Comparison of ENCODE assay signal across 28 cellular contexts in the genomic region with DNA sequence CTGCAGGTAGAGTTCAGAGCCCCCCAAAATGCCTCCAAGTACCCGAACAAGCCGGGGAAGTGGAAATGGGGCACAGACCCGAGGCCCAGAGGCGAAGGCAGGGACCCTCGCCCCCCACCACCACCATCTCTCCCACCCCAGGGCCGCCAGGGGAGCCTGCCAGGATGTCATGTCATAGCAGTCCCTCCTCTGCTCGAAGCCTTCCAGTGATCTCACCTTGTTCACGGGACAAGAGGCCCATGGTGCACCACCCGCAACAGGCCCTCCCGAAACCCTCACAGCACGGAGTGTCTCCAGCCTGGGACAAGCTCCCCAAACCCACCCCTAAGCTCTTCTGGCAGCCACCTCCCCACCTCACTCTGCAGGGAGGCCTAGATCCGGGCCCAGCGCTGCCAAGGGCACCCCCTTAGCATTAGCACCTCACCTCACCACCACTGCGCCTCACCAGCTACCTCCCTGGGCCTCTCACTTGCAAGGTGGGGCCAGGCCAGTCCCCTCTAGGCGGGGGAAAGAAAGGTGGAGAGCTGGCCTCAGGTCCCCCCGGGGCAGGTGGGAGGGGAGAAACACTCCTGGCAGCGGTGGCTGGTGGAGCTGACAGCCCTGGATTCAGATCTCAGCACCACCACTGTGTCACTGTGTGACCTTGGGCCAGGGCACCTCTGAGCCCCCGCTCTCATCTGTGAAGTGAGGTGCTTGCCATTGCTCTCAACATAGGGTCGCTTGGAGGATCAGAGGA.
"Had no signal": no experiment of that assay in that cellular context is flagged by ENCODE, and none has a peak within 500 bp of the region (broad histone marks: within the 10 kb centered on the region; RNA-seq: fewer than 3 reads in every experiment).

No MANE protein-coding gene starts in this region.

- H3K27ac ChIP-seq: body of pancreas, colonic mucosa, heart left ventricle, WERI-Rb-1 had no signal

- ATAC-seq: activated CD4-positive, CD25-positive, alpha-beta regulatory T cell treated with anti-CD3 and anti-CD28 coated beads, Interleukin-2, amount 50 U/mL, for 24 hours; activated CD8-positive, alpha-beta memory T cell treated with anti-CD3 and anti-CD28 coated beads, Interleukin-2, amount 10 ng/mL, durations not matched to agents 7 days and 5 days; activated CD8-positive, alpha-beta T cell treated with anti-CD3 and anti-CD28 coated beads, Interleukin-2, amount 10 ng/mL, durations not matched to agents 7 days and 5 days; activated T-cell treated with anti-CD3 and anti-CD28 coated beads, Interleukin-2, amount 50 U/mL, for 72 hours; body of pancreas; esophagus mucosa; T-helper 17 cell had no signal

- H3K9me3 ChIP-seq: body of pancreas, colonic mucosa, heart left ventricle had no signal

- H3K4me3 ChIP-seq: body of pancreas, colonic mucosa, heart left ventricle had no signal

- DNase-seq: activated B cell treated with CpG ODN at 0.5 μM for 24 hours; activated CD4-positive, alpha-beta memory T cell treated with anti-CD3 and anti-CD28 coated beads for 36 hours; activated CD4-positive, alpha-beta T cell treated with anti-CD3 and anti-CD28 coated beads for 48 hours; activated CD4-positive, alpha-beta T cell treated with anti-CD3 and anti-CD28 coated beads, Interleukin-2, amount 50 U/mL, for 1 hour; activated CD8-positive, alpha-beta memory T cell treated with anti-CD3 and anti-CD28 coated beads, Interleukin-2, amount 10 ng/mL, durations not matched to agents 7 days and 5 days; activated CD8-positive, alpha-beta memory T cell treated with anti-CD3 and anti-CD28 coated beads, Interleukin-2, amount 50 U/mL, for 4 hours; activated CD8-positive, alpha-beta T cell treated with anti-CD3 and anti-CD28 coated beads, Interleukin-2, amount 10 ng/mL, durations not matched to agents 7 days and 5 days; activated gamma-delta T cell; activated naive CD4-positive, alpha-beta T cell treated with anti-CD3 and anti-CD28 coated beads, Interleukin-2, amount 50 U/mL, for 16 hours; activated naive CD4-positive, alpha-beta T cell treated with Interleukin-2 at 50 U/mL for 16 hours; activated T-cell treated with anti-CD3 and anti-CD28 coated beads, Interleukin-2, amount 50 U/mL, for 24 hours; activated T-cell treated with anti-CD3 and anti-CD28 coated beads, Interleukin-2, amount 50 U/mL, for 72 hours; amniotic stem cell; aorta; body of pancreas; caudate nucleus; colonic mucosa; effector memory CD4-positive, alpha-beta T cell; endodermal cell; foreskin fibroblast; glutamatergic neuron; T-helper 1 cell; T-helper 17 cell; T1000; WERI-Rb-1 had no signal

- H3K36me3 ChIP-seq: colonic mucosa, heart left ventricle, WERI-Rb-1 had no signal

- H3K4me1 ChIP-seq: body of pancreas, colonic mucosa, heart left ventricle had no signal
